In genomic region chr7:129950191-129950940, GRCh38 we compare ENCODE assay signal across 8 cellular contexts. TPM values are rescaled to one million over a fixed set of nuclear protein-coding genes. Genes with fewer than 3 reads are reported as not detected.
DNase-seq lines count a peak whose midpoint lies in the region; ATAC-seq and TF ChIP-seq lines count a peak whose summit lies in the region.

No MANE protein-coding gene starts in this region.

- no TSS peak for BruUV-seq in Panc1 (replicated peaks; lab: Mats Ljungman, UMichigan)

- TF ChIP-seq EP300 in stomach (IDR thresholded peaks at IDR 0.05): no peak

- H3K4me3 ChIP-seq in CD4-positive, alpha-beta memory T cell (ENCODE audit: low read length in 2 of 2): peak overlapping the region; percentile 53 to 85
- H3K4me3 ChIP-seq in Panc1 (ENCODE audit: low read depth in 2 of 2, low read length in 2 of 2) (peak overlapping the region; percentile 81 to 85), right cardiac atrium (ENCODE audit: low read length) (peak overlapping the region; percentile 91), stomach (peak overlapping the region; percentile 73 to 97 (median 78))

- H3K9me3 ChIP-seq in CD4-positive, alpha-beta memory T cell (ENCODE audit: control insufficient read depth in 1 of 2, low read length in 2 of 2): no peaks in the 10 kb centered on the region
- H3K9me3 ChIP-seq in Panc1 (ENCODE audit: control insufficient read depth, insufficient read depth, low read depth, low read length) (no peaks in the 10 kb centered on the region), right cardiac atrium (ENCODE audit: control insufficient read depth, low read length) (no peaks in the 10 kb centered on the region), stomach (no peaks in the 10 kb centered on the region)

- peaks cover 0 to 2% of the 10 kb centered on the region in 2 donors for H3K27me3 Mint-ChIP-seq in CD4-positive, alpha-beta memory T cell
- peaks cover 13% of the 10 kb centered on the region for H3K27me3 Mint-ChIP-seq in glutamatergic neuron (ENCODE audit: unreplicated experiment)

- POLR2A ChIA-PET in CD4-positive, alpha-beta memory T cell (lab: Charles Lee; ENCODE audit: partially characterized antibody): interaction anchor here (0.6 to 2.2 kb wide), 7 partner anchors 8 to 449 kb away, joined by 3 to 9 read pairs (median 4); partner anchors contain the start of gene NRF1
- POLR2A ChIA-PET in Panc1 (lab: Charles Lee): no interaction called here

- H3K27me3 ChIP-seq in CD4-positive, alpha-beta memory T cell (ENCODE audit: insufficient read depth, low read length): no peaks in the 10 kb centered on the region
- H3K27me3 ChIP-seq in Panc1 (ENCODE audit: control insufficient read depth, insufficient read depth, low read length): no peaks in the 10 kb centered on the region
- no peaks in the 10 kb centered on the region for H3K27me3 ChIP-seq in right cardiac atrium (ENCODE audit: control insufficient read depth, insufficient read depth)
- H3K27me3 ChIP-seq in stomach: no peaks in the 10 kb centered on the region

- no peak for TF ChIP-seq POLR2A in stomach (IDR thresholded peaks at IDR 0.05)

- no peak overlapping the region for H3K4me3 Mint-ChIP-seq in CD4-positive, alpha-beta memory T cell
- no peak overlapping the region for H3K4me3 Mint-ChIP-seq in glutamatergic neuron (ENCODE audit: unreplicated experiment)

- peak overlapping the region; percentile 96 for H3K27ac ChIP-seq in CD4-positive, alpha-beta memory T cell (ENCODE audit: low read depth, low read length)
- H3K27ac ChIP-seq in Panc1 (ENCODE audit: low read length) (peak overlapping the region; percentile 94), right cardiac atrium (ENCODE audit: low read length) (peak overlapping the region; percentile 73), stomach (peak overlapping the region; percentile 82 to 100 (median 97))

- peaks cover 5 to 14% of the 10 kb centered on the region in 2 donors for H3K36me3 Mint-ChIP-seq in CD4-positive, alpha-beta memory T cell
- no peaks in the 10 kb centered on the region for H3K36me3 Mint-ChIP-seq in glutamatergic neuron (ENCODE audit: unreplicated experiment)

- H3K9me3 Mint-ChIP-seq in CD4-positive, alpha-beta memory T cell: peaks cover 0 to 6% (median 0%) of the 10 kb centered on the region in 8 donors
- peaks cover 14% of the 10 kb centered on the region for H3K9me3 Mint-ChIP-seq in glutamatergic neuron (ENCODE audit: unreplicated experiment)

- peaks cover 59% of the 10 kb centered on the region for H3K4me1 ChIP-seq in CD4-positive, alpha-beta memory T cell (ENCODE audit: insufficient read depth, low read length)
- peaks cover 27% of the 10 kb centered on the region for H3K4me1 ChIP-seq in Panc1 (ENCODE audit: control insufficient read depth, insufficient read depth, low read length)
- H3K4me1 ChIP-seq in right cardiac atrium (ENCODE audit: control insufficient read depth, insufficient read depth, low read length): peaks cover 5% of the 10 kb centered on the region
- peaks cover 13 to 64% (median 44%) of the 10 kb centered on the region in 4 donors for H3K4me1 ChIP-seq in stomach

- CTCF ChIA-PET in CD4-positive, alpha-beta memory T cell (lab: Charles Lee; ENCODE audit: partially characterized antibody): interaction anchor here (0.8 kb wide), 1 partner anchor 47 kb away, joined by 3 read pairs; no protein-coding TSS in a partner anchor
- CTCF ChIA-PET in Panc1 (lab: Charles Lee): no interaction called here

- no peak overlapping the region for H3K27ac Mint-ChIP-seq in CD4-positive, alpha-beta memory T cell
- no peak overlapping the region for H3K27ac Mint-ChIP-seq in glutamatergic neuron (ENCODE audit: unreplicated experiment)

- peak; percentile 22 for ATAC-seq in GM21381 (IDR thresholded peaks at IDR 0.05; ENCODE audit: unreplicated experiment)
- ATAC-seq in Panc1: no peak
- no peak for ATAC-seq in right cardiac atrium

- peaks cover 6 to 31% (median 10%) of the 10 kb centered on the region in 4 donors for H3K4me1 Mint-ChIP-seq in CD4-positive, alpha-beta memory T cell
- peaks cover 4% of the 10 kb centered on the region for H3K4me1 Mint-ChIP-seq in glutamatergic neuron (ENCODE audit: low read depth, unreplicated experiment)

- TF ChIP-seq CTCF in Panc1 (IDR thresholded peaks at IDR 0.05) (no peak), stomach (IDR thresholded peaks at IDR 0.05) (no peak), glutamatergic neuron (IDR thresholded peaks at IDR 0.05; ENCODE audit: partially characterized antibody, unreplicated experiment) (no peak)

- in situ Hi-C loops in Panc1 (cut with HindIII; ENCODE audit: low pct_unique_long_range_greater_than_20kb, low sequenced_read_pairs): no loop called here

- no peaks in the 10 kb centered on the region for H3K36me3 ChIP-seq in CD4-positive, alpha-beta memory T cell (ENCODE audit: insufficient read depth, low read length)
- H3K36me3 ChIP-seq in Panc1 (ENCODE audit: control insufficient read depth, insufficient read depth, low read length) (peaks cover 8% of the 10 kb centered on the region; the same call in 1 of the 2 replicates), stomach (no peaks in the 10 kb centered on the region)

- WGBS in right cardiac atrium: 5% methylated on average over 9 of the region's 9 CpGs
- WGBS in stomach, 5 donors: 6 to 7% (median 7%) methylated on average over 9 of the region's 9 CpGs

- DNase-seq in CD4-positive, alpha-beta memory T cell: peak in 4 of 5 donors; percentile 8 to 22 (median 14)
- DNase-seq in Panc1 (ENCODE audit: low read depth, low spot score): no peak
- DNase-seq in right cardiac atrium: no peak
- no peak for DNase-seq in stomach
- no peak for DNase-seq in amniotic stem cell (lab: John Stamatoyannopoulos, UW)
- DNase-seq in glutamatergic neuron: no peak
- no peak for DNase-seq in NCI-H1694 (lab: John Stamatoyannopoulos, UW)

- intact Hi-C loops in CD4-positive, alpha-beta memory T cell (cut with micrococcal nuclease): no loop called here
- intact Hi-C loops in Panc1 (cut with micrococcal nuclease; ENCODE audit: unreplicated experiment) (no loop called here), right cardiac atrium (cut with DNase I) (loop anchor here in 2 of 4 donors (10.0 kb wide), 2 partner anchors 106 to 116 kb away; no protein-coding TSS in a partner anchor), stomach (cut with DNase I; ENCODE audit: low total_unique reads) (no loop called here)

RNA-seq across cellular contexts. Expression of gene UBE2H, which starts 2.4 kb away (rescaled TPM):
- 10 to 100 TPM; 42.6 to 43.8 TPM for total RNA-seq in CD4-positive, alpha-beta memory T cell
- 10 to 100 TPM; 45.8 to 56.6 TPM for polyA plus RNA-seq in CD4-positive, alpha-beta memory T cell
- 58.0 TPM for total RNA-seq in Panc1 (2021; ENCODE audit: unreplicated experiment)
- polyA plus RNA-seq in Panc1 (2012; ENCODE audit: insufficient read length): 65.7 TPM
- total RNA-seq in right cardiac atrium: 10 to 100 TPM; 59.9 to 79.0 (median 72.0) TPM
- 38.2 TPM for polyA plus RNA-seq in right cardiac atrium
- total RNA-seq in stomach: 100 to 1,000 TPM in 1 of 5 donors, 10 to 100 TPM in 4; 47.8 to 150 (median 59.8) TPM
- 10 to 100 TPM; 19.2 to 37.7 (median 28.1) TPM for polyA plus RNA-seq in stomach
- total RNA-seq in glutamatergic neuron (ENCODE audit: unreplicated experiment): 100 TPM

Comparison
In these comparisons a context has a peak if more than half of its experiments do, and no peak if none do; other contexts are left out.
1. DNase-seq: peak in CD4-positive, alpha-beta memory T cell (4 of 5); none in Panc1 (single experiment), right cardiac atrium (0 of 3), stomach (single experiment), amniotic stem cell (single experiment), glutamatergic neuron (single experiment) and NCI-H1694 (single experiment).
2. Peak in every context shown above with its lines, with median percentiles within 50 percentile points of each other: H3K27ac ChIP-seq and H3K4me3 ChIP-seq.